ENCODE assay signal across 1 cellular context in genomic region chr7:81690688-81691087, GRCh38.
TF ChIP-seq lines count a peak whose summit lies in the region.

No MANE protein-coding gene starts in this region.

TF ChIP-seq in H1, 55 proteins besides CTCF, POLR2A, EP300 and RAD21:
- TF ChIP-seq CHD1 (IDR thresholded peaks at IDR 0.05; ENCODE audit: low read depth, low read length): no peak
- TF ChIP-seq FOSL1 (IDR thresholded peaks at IDR 0.05; ENCODE audit: insufficient read depth, low read depth, low read length): no peak
- TF ChIP-seq HDAC6 (IDR thresholded peaks at IDR 0.05; ENCODE audit: low read depth, low read length): no peak
- TF ChIP-seq, protein P1, sequence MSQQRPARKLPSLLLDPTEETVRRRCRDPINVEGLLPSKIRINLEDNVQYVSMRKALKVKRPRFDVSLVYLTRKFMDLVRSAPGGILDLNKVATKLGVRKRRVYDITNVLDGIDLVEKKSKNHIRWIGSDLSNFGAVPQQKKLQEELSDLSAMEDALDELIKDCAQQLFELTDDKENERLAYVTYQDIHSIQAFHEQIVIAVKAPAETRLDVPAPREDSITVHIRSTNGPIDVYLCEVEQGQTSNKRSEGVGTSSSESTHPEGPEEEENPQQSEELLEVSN (IDR thresholded peaks at IDR 0.05): no peak
- TF ChIP-seq KDM5A (IDR thresholded peaks at IDR 0.05; ENCODE audit: low read length): no peak
- no peak for TF ChIP-seq KDM1A (IDR thresholded peaks at IDR 0.05; ENCODE audit: borderline replicate concordance, low read length)
- no peak for TF ChIP-seq SRF (IDR thresholded peaks at IDR 0.05; ENCODE audit: low read depth, low read length)
- no peak for TF ChIP-seq SAP30 (IDR thresholded peaks at IDR 0.05; ENCODE audit: insufficient read depth, insufficient replicate concordance, low read length)
- TF ChIP-seq POU5F1 (IDR thresholded peaks at IDR 0.05; ENCODE audit: low read depth, low read length): no peak
- no peak for TF ChIP-seq SP4 (IDR thresholded peaks at IDR 0.05; ENCODE audit: low read length)
- TF ChIP-seq EZH2 (IDR thresholded peaks at IDR 0.05; ENCODE audit: low read depth, low read length, severe bottlenecking): no peak
- TF ChIP-seq GTF2F1 (IDR thresholded peaks at IDR 0.05; ENCODE audit: borderline replicate concordance, low read depth, low read length): no peak
